ENCODE assay signal across 9 cellular contexts in the genomic region with DNA sequence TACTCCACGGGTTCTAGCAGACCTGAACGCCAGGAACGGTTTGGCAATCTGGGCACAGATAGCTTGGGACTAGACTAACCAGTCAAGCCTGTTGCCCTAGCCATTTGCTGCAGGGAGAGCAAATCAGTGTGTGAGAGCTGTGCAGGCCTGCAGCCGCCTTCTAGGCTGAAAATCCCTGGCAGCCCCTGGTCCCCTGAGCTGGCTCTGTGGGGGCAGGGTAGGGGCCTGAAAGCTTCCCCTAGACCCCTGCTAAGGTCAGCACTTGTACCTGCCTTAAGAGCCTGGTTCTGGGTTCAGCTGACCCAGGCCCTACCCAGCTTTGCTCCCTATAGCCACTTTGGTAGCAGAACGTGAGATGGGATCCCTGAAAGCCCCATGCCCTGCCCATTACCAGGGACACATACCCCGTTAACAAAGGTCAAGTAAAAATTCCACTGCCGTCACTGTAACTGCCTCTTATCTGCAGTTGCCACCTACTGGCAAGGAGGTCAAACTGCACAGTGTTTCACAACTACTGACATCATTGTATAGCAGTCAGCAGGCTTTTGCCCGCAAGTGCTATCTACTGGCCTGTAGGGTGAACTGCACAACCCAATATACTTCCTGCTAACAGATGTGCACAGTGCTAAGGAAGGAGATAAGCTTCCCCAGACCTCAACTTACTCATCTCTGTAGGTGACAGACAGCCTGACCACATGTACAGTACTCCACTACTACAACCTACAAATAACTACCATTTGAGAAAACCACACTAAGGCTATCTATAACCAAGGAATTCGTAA.
DNase-seq lines count a peak whose midpoint lies in the region; ATAC-seq and TF ChIP-seq lines count a peak whose summit lies in the region.
"Had no signal": no experiment of that assay in that cellular context is flagged by ENCODE, and none has a peak within 500 bp of the region (broad histone marks: within the 10 kb centered on the region; RNA-seq: fewer than 3 reads in every experiment).

No MANE protein-coding gene starts in this region.

- DNase-seq in cardiac muscle cell (ENCODE audit: low read depth in 1 of 2, low spot score in 1 of 2) = peak; percentile 7 to 57
- no peak for DNase-seq in Right ventricle myocardium superior
- peak; percentile 29 for DNase-seq in NCI-H460 (ENCODE audit: extremely low read depth, low read depth)
- DNase-seq in activated CD4-positive, alpha-beta T cell treated with anti-CD3 and anti-CD28 coated beads, Interleukin-2, amount 50 U/mL, for 48 hours = peak; percentile 39 to 55
- DNase-seq in fibroblast of lung (ENCODE audit: low read depth in 2 of 2) = peak; percentile 35 to 36
- DNase-seq in stimulated activated CD4-positive, alpha-beta T cell treated with anti-CD3 and anti-CD28 coated beads, Interleukin-12 subunit alpha, Interleukin-12 subunit beta, amount 100 ng/mL, for 48 hours (ENCODE audit: low read depth in 2 of 3, low spot score in 1 of 3) = peak; percentile 23 to 42 (median 28)
- no peak for DNase-seq in DMS153 treated with DMSO at 0.1 percent for 48 hours (lab: John Stamatoyannopoulos, UW; ENCODE audit: unreplicated experiment)

- H3K9me3 ChIP-seq in cardiac muscle cell (ENCODE audit: low read depth) = no peaks in the 10 kb centered on the region
- H3K9me3 ChIP-seq in fibroblast of lung (ENCODE audit: control insufficient read depth, insufficient read depth, low read depth, low read length) = no peaks in the 10 kb centered on the region
- H3K9me3 ChIP-seq: pancreas had no signal

- H3K4me1 ChIP-seq in cardiac muscle cell (ENCODE audit: low read depth) (no peaks in the 10 kb centered on the region), fibroblast of lung (ENCODE audit: control insufficient read depth, extremely low read depth, insufficient read depth, low read length) (no peaks in the 10 kb centered on the region)
- H3K4me1 ChIP-seq: pancreas had no signal

- no peak for ATAC-seq in Right ventricle myocardium superior (ENCODE audit: poor library complexity)
- peak; percentile 100 for ATAC-seq in HG02870 (IDR thresholded peaks at IDR 0.05; ENCODE audit: unreplicated experiment)

- H3K4me2 ChIP-seq in fibroblast of lung (ENCODE audit: extremely low read depth, insufficient read depth, low read length) = no peak overlapping the region

- H3K79me2 ChIP-seq in fibroblast of lung (ENCODE audit: control insufficient read depth, insufficient read depth, low read length) = no peaks in the 10 kb centered on the region

- TF ChIP-seq CTCF in cardiac muscle cell (IDR thresholded peaks at IDR 0.05; ENCODE audit: low read depth, low read length) (peak; percentile 49), fibroblast of lung (conservative IDR thresholded peaks at IDR 0.05 in 1 of 2, IDR thresholded peaks at IDR 0.05 in 1 of 2; ENCODE audit: low read depth in 1 of 2, low read length in 2 of 2) (peak; percentile 43 to 47)

- no peaks in the 10 kb centered on the region for H4K20me1 ChIP-seq in fibroblast of lung (ENCODE audit: control insufficient read depth, extremely low read depth, insufficient read depth, low read length)

- no peak overlapping the region for H2AFZ ChIP-seq in fibroblast of lung (ENCODE audit: low read length)

- H3K27me3 ChIP-seq in cardiac muscle cell (no peaks in the 10 kb centered on the region), fibroblast of lung (ENCODE audit: control insufficient read depth, insufficient read depth, low read length) (no peaks in the 10 kb centered on the region)
- H3K27me3 ChIP-seq: pancreas had no signal

- no peak overlapping the region for H3K9ac ChIP-seq in fibroblast of lung (ENCODE audit: insufficient read depth, low read length)

- H3K27ac ChIP-seq in cardiac muscle cell (no peak overlapping the region), fibroblast of lung (ENCODE audit: insufficient read depth, low read length) (no peak overlapping the region)
- H3K27ac ChIP-seq: pancreas had no signal

- H3K4me3 ChIP-seq in cardiac muscle cell (no peak overlapping the region), fibroblast of lung (replicated peaks in 1 of 4; ENCODE audit: control extremely low read depth in 1 of 4, insufficient read depth in 1 of 4, low read depth in 3 of 4, low read length in 4 of 4) (no peak overlapping the region)
- H3K4me3 ChIP-seq: pancreas had no signal

- intact Hi-C loops in Right ventricle myocardium superior (cut with DNase I) = no loop called here

- H3K36me3 ChIP-seq in cardiac muscle cell (no peaks in the 10 kb centered on the region), fibroblast of lung (ENCODE audit: control insufficient read depth, insufficient read depth, low read length) (no peaks in the 10 kb centered on the region)
- H3K36me3 ChIP-seq: pancreas had no signal

Comparison
In these comparisons a context has a peak if more than half of its experiments do, and no peak if none do; other contexts are left out.
1. DNase-seq: peak in cardiac muscle cell (2 of 2), NCI-H460 (single experiment), activated CD4-positive, alpha-beta T cell treated with anti-CD3 and anti-CD28 coated beads, Interleukin-2, amount 50 U/mL, for 48 hours (2 of 2), fibroblast of lung (2 of 2) and stimulated activated CD4-positive, alpha-beta T cell treated with anti-CD3 and anti-CD28 coated beads, Interleukin-12 subunit alpha, Interleukin-12 subunit beta, amount 100 ng/mL, for 48 hours (3 of 3); none in Right ventricle myocardium superior (single experiment) and DMS153 treated with DMSO at 0.1 percent for 48 hours (single experiment).